Comparison of ENCODE assay signal across 8 cellular contexts in genomic region chr16:35391328-35391727, GRCh38.
DNase-seq lines count a peak whose midpoint lies in the region; ATAC-seq, FAIRE-seq and TF ChIP-seq lines count a peak whose summit lies in the region.

No MANE protein-coding gene starts in this region.

- H3K27ac ChIP-seq in astrocyte (ENCODE audit: low read depth, low read length) (no peak overlapping the region), liver (ENCODE audit: low read depth in 1 of 2, low read length in 2 of 2) (no peak overlapping the region)
- no peak overlapping the region for H3K27ac ChIP-seq in effector memory CD4-positive, alpha-beta T cell (ENCODE audit: insufficient read depth, low read length, poor library complexity, severe bottlenecking)

- no peak overlapping the region for H3K27ac Mint-ChIP-seq in astrocyte (ENCODE audit: unreplicated experiment)

- H3K9ac ChIP-seq in astrocyte (ENCODE audit: low read length) (no peak overlapping the region), liver (ENCODE audit: low read depth in 1 of 2, low read length in 2 of 2) (no peak overlapping the region)

- ATAC-seq in HG03442 (IDR thresholded peaks at IDR 0.05; ENCODE audit: unreplicated experiment), result no peak

- DNase-seq in activated T-cell treated with anti-CD3 and anti-CD28 coated beads for 48 hours (ENCODE audit: low read depth) (peak; percentile 3), NCI-H2029 treated with DMSO at 0.1 percent for 48 hours (lab: John Stamatoyannopoulos, UW) (peak; percentile 56), astrocyte (ENCODE audit: low read depth) (no peak), NCI-H524 treated with DMSO at 0.1 percent for 48 hours (lab: John Stamatoyannopoulos, UW) (no peak)
- no peak for DNase-seq in activated T-cell treated with anti-CD3 and anti-CD28 coated beads, Interleukin-2, amount 50 U/mL, for 1 hour
- no peak for DNase-seq in effector memory CD4-positive, alpha-beta T cell

- H3K36me3 ChIP-seq in astrocyte (ENCODE audit: insufficient read depth, low read length), result no peaks in the 10 kb centered on the region
- H3K36me3 ChIP-seq in liver (ENCODE audit: control insufficient read depth in 4 of 4, insufficient read depth in 3 of 4, low read depth in 1 of 4, low read length in 3 of 4), result no peaks in the 10 kb centered on the region
- no peaks in the 10 kb centered on the region for H3K36me3 ChIP-seq in effector memory CD4-positive, alpha-beta T cell (ENCODE audit: control insufficient read depth, insufficient read depth, low read length)

- no peaks in the 10 kb centered on the region for H4K20me1 ChIP-seq in astrocyte (ENCODE audit: insufficient read depth, low read length)

- H3K4me3 Mint-ChIP-seq in astrocyte (ENCODE audit: unreplicated experiment), result no peak overlapping the region

- H3K9me3 ChIP-seq in astrocyte (ENCODE audit: insufficient read depth, low read depth, low read length) (peaks cover 27% of the 10 kb centered on the region), liver (ENCODE audit: control insufficient read depth in 4 of 4, low read length in 3 of 4) (no peaks in the 10 kb centered on the region)
- peaks cover 8% of the 10 kb centered on the region for H3K9me3 ChIP-seq in effector memory CD4-positive, alpha-beta T cell (ENCODE audit: control insufficient read depth, low read length)

- TF ChIP-seq CTCF in astrocyte (IDR thresholded peaks at IDR 0.05; ENCODE audit: insufficient read depth, low read depth, low read length), result peak; percentile 42
- TF ChIP-seq CTCF in liver (IDR thresholded peaks at IDR 0.05; ENCODE audit: low read depth, low read length, missing input control), result peak; percentile 73

- H3K9me3 Mint-ChIP-seq in astrocyte (ENCODE audit: unreplicated experiment), result peaks cover 9% of the 10 kb centered on the region

- no peaks in the 10 kb centered on the region for H3K79me2 ChIP-seq in astrocyte (ENCODE audit: insufficient read depth, low read length)

- H3K27me3 ChIP-seq in astrocyte (ENCODE audit: insufficient read depth, low read length) (no peaks in the 10 kb centered on the region), liver (ENCODE audit: control insufficient read depth in 4 of 4, insufficient read depth in 4 of 4, low read length in 3 of 4) (no peaks in the 10 kb centered on the region)
- no peaks in the 10 kb centered on the region for H3K27me3 ChIP-seq in effector memory CD4-positive, alpha-beta T cell (replicated peaks; ENCODE audit: control insufficient read depth, insufficient read depth, low read length, poor library complexity, severe bottlenecking)

- H3K4me1 ChIP-seq in astrocyte (ENCODE audit: insufficient read depth, low read length) (no peaks in the 10 kb centered on the region), liver (ENCODE audit: control insufficient read depth in 4 of 4, insufficient read depth in 4 of 4, low read length in 3 of 4) (peaks cover 0 to 2% (median 0%) of the 10 kb centered on the region in 4 donors)
- no peaks in the 10 kb centered on the region for H3K4me1 ChIP-seq in effector memory CD4-positive, alpha-beta T cell (ENCODE audit: control insufficient read depth, insufficient read depth, low read length, poor library complexity, severe bottlenecking)

- no peaks in the 10 kb centered on the region for H3K27me3 Mint-ChIP-seq in astrocyte (ENCODE audit: low read depth, unreplicated experiment)

- H3K36me3 Mint-ChIP-seq in astrocyte (ENCODE audit: low read depth, unreplicated experiment), result peaks cover 2% of the 10 kb centered on the region

- no peaks in the 10 kb centered on the region for H3K4me1 Mint-ChIP-seq in astrocyte (ENCODE audit: low read depth, unreplicated experiment)

- FAIRE-seq in astrocyte (lab: Jason Lieb, UNC), result no peak

- no peak overlapping the region for H3K4me2 ChIP-seq in astrocyte (ENCODE audit: low read length)

- H3K4me3 ChIP-seq in astrocyte (ENCODE audit: insufficient read depth, low read depth, low read length), result no peak overlapping the region
- H3K4me3 ChIP-seq in liver (ENCODE audit: low read depth in 1 of 3, low read length in 3 of 3), result no peak overlapping the region
- H3K4me3 ChIP-seq in effector memory CD4-positive, alpha-beta T cell (ENCODE audit: insufficient read depth, low read depth, low read length, poor library complexity, severe bottlenecking), result no peak overlapping the region

- 35% methylated on average over 10 of the region's 10 CpGs for WGBS in liver

- TF ChIP-seq RAD21 in liver (IDR thresholded peaks at IDR 0.05), result peak; percentile 81 to 87

- no peak overlapping the region for H2AFZ ChIP-seq in astrocyte (ENCODE audit: low read depth, low read length)

TF ChIP-seq in liver, 16 proteins besides CTCF, POLR2A, EP300 and RAD21:
- no peak for TF ChIP-seq YY1 (IDR thresholded peaks at IDR 0.05)
- no peak for TF ChIP-seq FOXA1 (IDR thresholded peaks at IDR 0.05)

Comparison
In these comparisons a context has a peak if more than half of its experiments do, and no peak if none do; other contexts are left out.
1. DNase-seq: peak in activated T-cell treated with anti-CD3 and anti-CD28 coated beads for 48 hours (single experiment) and NCI-H2029 treated with DMSO at 0.1 percent for 48 hours (single experiment); none in activated T-cell treated with anti-CD3 and anti-CD28 coated beads, Interleukin-2, amount 50 U/mL, for 1 hour (single experiment), astrocyte (single experiment), NCI-H524 treated with DMSO at 0.1 percent for 48 hours (single experiment) and effector memory CD4-positive, alpha-beta T cell (0 of 3).